1 cellular context compared by ENCODE assay signal in genomic region chr17:58001461-58002124, GRCh38.
TF ChIP-seq lines count a peak whose summit lies in the region.

No MANE protein-coding gene starts in this region.

TF ChIP-seq in K562, 482 proteins besides CTCF, POLR2A, EP300 and RAD21:
- TF ChIP-seq KDM5B (IDR thresholded peaks at IDR 0.05; ENCODE audit: insufficient replicate concordance, low read depth, low read length): peak; percentile 51
- TF ChIP-seq YBX1 (IDR thresholded peaks at IDR 0.05): no peak
- TF ChIP-seq, protein P1, sequence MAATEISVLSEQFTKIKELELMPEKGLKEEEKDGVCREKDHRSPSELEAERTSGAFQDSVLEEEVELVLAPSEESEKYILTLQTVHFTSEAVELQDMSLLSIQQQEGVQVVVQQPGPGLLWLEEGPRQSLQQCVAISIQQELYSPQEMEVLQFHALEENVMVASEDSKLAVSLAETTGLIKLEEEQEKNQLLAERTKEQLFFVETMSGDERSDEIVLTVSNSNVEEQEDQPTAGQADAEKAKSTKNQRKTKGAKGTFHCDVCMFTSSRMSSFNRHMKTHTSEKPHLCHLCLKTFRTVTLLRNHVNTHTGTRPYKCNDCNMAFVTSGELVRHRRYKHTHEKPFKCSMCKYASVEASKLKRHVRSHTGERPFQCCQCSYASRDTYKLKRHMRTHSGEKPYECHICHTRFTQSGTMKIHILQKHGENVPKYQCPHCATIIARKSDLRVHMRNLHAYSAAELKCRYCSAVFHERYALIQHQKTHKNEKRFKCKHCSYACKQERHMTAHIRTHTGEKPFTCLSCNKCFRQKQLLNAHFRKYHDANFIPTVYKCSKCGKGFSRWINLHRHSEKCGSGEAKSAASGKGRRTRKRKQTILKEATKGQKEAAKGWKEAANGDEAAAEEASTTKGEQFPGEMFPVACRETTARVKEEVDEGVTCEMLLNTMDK (IDR thresholded peaks at IDR 0.05; ENCODE audit: borderline replicate concordance, insufficient read depth, low read depth, low read length, poor library complexity, severe bottlenecking): no peak
- peak; percentile 64 for TF ChIP-seq POLR2G (IDR thresholded peaks at IDR 0.05; ENCODE audit: low read depth, low read length)
- no peak for TF ChIP-seq SMAD2 (IDR thresholded peaks at IDR 0.05; ENCODE audit: low read depth, low read length)
- 0 out of 2 replicates have a peak, but pooled peaks have one; percentile 25 for TF ChIP-seq GTF2E2 (tag; IDR thresholded peaks at IDR 0.05)
- TF ChIP-seq, protein P2, sequence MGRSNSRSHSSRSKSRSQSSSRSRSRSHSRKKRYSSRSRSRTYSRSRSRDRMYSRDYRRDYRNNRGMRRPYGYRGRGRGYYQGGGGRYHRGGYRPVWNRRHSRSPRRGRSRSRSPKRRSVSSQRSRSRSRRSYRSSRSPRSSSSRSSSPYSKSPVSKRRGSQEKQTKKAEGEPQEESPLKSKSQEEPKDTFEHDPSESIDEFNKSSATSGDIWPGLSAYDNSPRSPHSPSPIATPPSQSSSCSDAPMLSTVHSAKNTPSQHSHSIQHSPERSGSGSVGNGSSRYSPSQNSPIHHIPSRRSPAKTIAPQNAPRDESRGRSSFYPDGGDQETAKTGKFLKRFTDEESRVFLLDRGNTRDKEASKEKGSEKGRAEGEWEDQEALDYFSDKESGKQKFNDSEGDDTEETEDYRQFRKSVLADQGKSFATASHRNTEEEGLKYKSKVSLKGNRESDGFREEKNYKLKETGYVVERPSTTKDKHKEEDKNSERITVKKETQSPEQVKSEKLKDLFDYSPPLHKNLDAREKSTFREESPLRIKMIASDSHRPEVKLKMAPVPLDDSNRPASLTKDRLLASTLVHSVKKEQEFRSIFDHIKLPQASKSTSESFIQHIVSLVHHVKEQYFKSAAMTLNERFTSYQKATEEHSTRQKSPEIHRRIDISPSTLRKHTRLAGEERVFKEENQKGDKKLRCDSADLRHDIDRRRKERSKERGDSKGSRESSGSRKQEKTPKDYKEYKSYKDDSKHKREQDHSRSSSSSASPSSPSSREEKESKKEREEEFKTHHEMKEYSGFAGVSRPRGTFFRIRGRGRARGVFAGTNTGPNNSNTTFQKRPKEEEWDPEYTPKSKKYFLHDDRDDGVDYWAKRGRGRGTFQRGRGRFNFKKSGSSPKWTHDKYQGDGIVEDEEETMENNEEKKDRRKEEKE (IDR thresholded peaks at IDR 0.05; ENCODE audit: borderline replicate concordance in 1 of 2, control insufficient read depth in 1 of 2, low read depth in 2 of 2, low read length in 1 of 2): peak in 1 of 2 experiments; percentile 65; a peak in 1 of 4 replicates
- peak; percentile 28; the same call in 1 of the 2 replicates for TF ChIP-seq POLR2AphosphoS2 (IDR thresholded peaks at IDR 0.05; ENCODE audit: low read length)
- no peak for TF ChIP-seq SMAD4 (CRISPR knock-in tag; conservative IDR thresholded peaks at IDR 0.05)
- TF ChIP-seq SUPT5H (IDR thresholded peaks at IDR 0.05): peak; percentile 59
- TF ChIP-seq XRCC4 (IDR thresholded peaks at IDR 0.05; ENCODE audit: extremely low read depth, insufficient read depth, insufficient read length): no peak
- TF ChIP-seq PHF8 (IDR thresholded peaks at IDR 0.05; ENCODE audit: borderline replicate concordance, low read length): no peak
- no peak for TF ChIP-seq NFATC3 (IDR thresholded peaks at IDR 0.05)
- no peak for TF ChIP-seq EP400 (IDR thresholded peaks at IDR 0.05)
- TF ChIP-seq ZC3H4 (CRISPR knock-in tag; IDR thresholded peaks at IDR 0.05; ENCODE audit: borderline replicate concordance): no peak
- no peak for TF ChIP-seq LARP7 (IDR thresholded peaks at IDR 0.05)
- TF ChIP-seq RERE (CRISPR knock-in tag; IDR thresholded peaks at IDR 0.05; ENCODE audit: borderline replicate concordance): no peak
- TF ChIP-seq MEF2D (tag; conservative IDR thresholded peaks at IDR 0.05; ENCODE audit: low read depth): no peak
- no peak for TF ChIP-seq KAT8 (IDR thresholded peaks at IDR 0.05; ENCODE audit: low read depth)
- no peak for TF ChIP-seq CHAMP1 (IDR thresholded peaks at IDR 0.05)
- TF ChIP-seq, protein P3, sequence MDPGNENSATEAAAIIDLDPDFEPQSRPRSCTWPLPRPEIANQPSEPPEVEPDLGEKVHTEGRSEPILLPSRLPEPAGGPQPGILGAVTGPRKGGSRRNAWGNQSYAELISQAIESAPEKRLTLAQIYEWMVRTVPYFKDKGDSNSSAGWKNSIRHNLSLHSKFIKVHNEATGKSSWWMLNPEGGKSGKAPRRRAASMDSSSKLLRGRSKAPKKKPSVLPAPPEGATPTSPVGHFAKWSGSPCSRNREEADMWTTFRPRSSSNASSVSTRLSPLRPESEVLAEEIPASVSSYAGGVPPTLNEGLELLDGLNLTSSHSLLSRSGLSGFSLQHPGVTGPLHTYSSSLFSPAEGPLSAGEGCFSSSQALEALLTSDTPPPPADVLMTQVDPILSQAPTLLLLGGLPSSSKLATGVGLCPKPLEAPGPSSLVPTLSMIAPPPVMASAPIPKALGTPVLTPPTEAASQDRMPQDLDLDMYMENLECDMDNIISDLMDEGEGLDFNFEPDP (CRISPR knock-in tag; IDR thresholded peaks at IDR 0.05): no peak
- TF ChIP-seq TBL1XR1 (IDR thresholded peaks at IDR 0.05; ENCODE audit: low read length in 2 of 2): no peak
- TF ChIP-seq NFE2 (IDR thresholded peaks at IDR 0.05; ENCODE audit: low read depth): no peak
- TF ChIP-seq PML (IDR thresholded peaks at IDR 0.05; ENCODE audit: low read length): no peak
- TF ChIP-seq RBM22 (IDR thresholded peaks at IDR 0.05; ENCODE audit: low read depth, low read length, poor library complexity, severe bottlenecking): peak; percentile 64
- 0 out of 2 replicates have a peak, but pooled peaks have one; percentile 17 for TF ChIP-seq THRAP3 (IDR thresholded peaks at IDR 0.05; ENCODE audit: borderline replicate concordance)
- no peak for TF ChIP-seq SMARCA5 (IDR thresholded peaks at IDR 0.05)
- TF ChIP-seq KDM1A (IDR thresholded peaks at IDR 0.05): no peak
TF ChIP-seq in K562: peak in this region for 8.
